1 cellular context compared by ENCODE assay signal in the genomic region with DNA sequence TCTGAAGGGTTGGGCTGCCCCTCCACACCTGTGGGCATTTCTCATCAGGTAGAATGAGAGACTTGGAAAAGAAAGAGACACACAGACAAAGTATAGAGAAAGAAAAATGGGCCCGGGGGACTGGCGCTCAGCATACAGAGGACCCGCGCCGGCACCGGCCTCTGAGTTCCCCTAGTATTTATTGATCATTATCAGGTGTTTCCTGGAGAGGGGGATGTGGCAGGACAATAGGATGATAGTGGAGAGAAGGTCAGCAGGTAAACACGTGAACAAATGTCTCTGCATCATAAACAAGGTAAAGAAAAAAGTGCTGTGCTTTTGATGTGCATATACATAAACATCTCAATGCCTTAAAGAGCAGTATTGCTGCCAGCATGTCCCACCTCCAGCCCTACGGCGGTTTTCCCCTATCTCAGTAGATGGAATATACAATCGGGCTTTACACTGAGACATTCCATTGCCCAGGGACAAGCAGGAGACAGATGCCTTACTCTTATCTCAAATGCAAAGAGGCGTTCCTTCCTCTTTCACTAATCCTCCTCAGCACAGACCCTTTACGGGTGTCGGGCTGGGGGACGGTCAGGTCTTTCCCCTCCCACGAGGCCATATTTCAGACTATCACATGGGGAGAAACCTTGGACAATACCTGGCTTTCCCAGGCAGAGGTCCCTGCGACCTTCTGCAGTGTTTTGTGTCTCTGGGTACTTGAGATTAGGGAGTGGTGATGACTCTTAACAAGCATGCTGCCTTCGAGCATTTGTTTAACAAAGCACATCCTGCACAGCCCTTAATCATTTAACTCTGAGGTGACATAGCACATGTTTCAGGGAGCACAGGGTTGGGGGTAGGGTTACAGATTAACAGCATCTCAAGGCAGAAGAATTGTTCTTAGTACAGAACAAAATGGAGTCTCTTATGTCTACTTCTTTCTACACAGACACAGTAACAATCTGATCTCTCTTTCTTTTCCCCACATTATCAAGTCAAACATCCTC.
A peak's percentile ranks its signal among the peaks of the same experiment; 100 is the strongest.
TF ChIP-seq lines count a peak whose summit lies in the region.
"Not testable (repeated sequence)": the region's sequence is repeated elsewhere in the genome, so short reads cannot be mapped to it uniquely, and the experiment has no call there.

No MANE protein-coding gene starts in this region.

TF ChIP-seq in K562, 482 proteins besides CTCF, POLR2A, EP300 and RAD21 (continues in another document):
- TF ChIP-seq ZNF175 (CRISPR knock-in tag; IDR thresholded peaks at IDR 0.05; ENCODE audit: low read depth): 0 out of 2 replicates have a peak, but pooled peaks have one; percentile 40
- TF ChIP-seq NR2C1 (IDR thresholded peaks at IDR 0.05); ATF1 (CRISPR knock-in tag; IDR thresholded peaks at IDR 0.05): not testable (repeated sequence)
- 0 out of 2 replicates have a peak, but pooled peaks have one; percentile 59 for TF ChIP-seq NR2C1 (tag; IDR thresholded peaks at IDR 0.05)
- TF ChIP-seq, protein P1, sequence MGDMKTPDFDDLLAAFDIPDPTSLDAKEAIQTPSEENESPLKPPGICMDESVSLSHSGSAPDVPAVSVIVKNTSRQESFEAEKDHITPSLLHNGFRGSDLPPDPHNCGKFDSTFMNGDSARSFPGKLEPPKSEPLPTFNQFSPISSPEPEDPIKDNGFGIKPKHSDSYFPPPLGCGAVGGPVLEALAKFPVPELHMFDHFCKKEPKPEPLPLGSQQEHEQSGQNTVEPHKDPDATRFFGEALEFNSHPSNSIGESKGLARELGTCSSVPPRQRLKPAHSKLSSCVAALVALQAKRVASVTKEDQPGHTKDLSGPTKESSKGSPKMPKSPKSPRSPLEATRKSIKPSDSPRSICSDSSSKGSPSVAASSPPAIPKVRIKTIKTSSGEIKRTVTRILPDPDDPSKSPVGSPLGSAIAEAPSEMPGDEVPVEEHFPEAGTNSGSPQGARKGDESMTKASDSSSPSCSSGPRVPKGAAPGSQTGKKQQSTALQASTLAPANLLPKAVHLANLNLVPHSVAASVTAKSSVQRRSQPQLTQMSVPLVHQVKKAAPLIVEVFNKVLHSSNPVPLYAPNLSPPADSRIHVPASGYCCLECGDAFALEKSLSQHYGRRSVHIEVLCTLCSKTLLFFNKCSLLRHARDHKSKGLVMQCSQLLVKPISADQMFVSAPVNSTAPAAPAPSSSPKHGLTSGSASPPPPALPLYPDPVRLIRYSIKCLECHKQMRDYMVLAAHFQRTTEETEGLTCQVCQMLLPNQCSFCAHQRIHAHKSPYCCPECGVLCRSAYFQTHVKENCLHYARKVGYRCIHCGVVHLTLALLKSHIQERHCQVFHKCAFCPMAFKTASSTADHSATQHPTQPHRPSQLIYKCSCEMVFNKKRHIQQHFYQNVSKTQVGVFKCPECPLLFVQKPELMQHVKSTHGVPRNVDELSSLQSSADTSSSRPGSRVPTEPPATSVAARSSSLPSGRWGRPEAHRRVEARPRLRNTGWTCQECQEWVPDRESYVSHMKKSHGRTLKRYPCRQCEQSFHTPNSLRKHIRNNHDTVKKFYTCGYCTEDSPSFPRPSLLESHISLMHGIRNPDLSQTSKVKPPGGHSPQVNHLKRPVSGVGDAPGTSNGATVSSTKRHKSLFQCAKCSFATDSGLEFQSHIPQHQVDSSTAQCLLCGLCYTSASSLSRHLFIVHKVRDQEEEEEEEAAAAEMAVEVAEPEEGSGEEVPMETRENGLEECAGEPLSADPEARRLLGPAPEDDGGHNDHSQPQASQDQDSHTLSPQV (IDR thresholded peaks at IDR 0.05): peak; percentile 97
- TF ChIP-seq, protein P2, sequence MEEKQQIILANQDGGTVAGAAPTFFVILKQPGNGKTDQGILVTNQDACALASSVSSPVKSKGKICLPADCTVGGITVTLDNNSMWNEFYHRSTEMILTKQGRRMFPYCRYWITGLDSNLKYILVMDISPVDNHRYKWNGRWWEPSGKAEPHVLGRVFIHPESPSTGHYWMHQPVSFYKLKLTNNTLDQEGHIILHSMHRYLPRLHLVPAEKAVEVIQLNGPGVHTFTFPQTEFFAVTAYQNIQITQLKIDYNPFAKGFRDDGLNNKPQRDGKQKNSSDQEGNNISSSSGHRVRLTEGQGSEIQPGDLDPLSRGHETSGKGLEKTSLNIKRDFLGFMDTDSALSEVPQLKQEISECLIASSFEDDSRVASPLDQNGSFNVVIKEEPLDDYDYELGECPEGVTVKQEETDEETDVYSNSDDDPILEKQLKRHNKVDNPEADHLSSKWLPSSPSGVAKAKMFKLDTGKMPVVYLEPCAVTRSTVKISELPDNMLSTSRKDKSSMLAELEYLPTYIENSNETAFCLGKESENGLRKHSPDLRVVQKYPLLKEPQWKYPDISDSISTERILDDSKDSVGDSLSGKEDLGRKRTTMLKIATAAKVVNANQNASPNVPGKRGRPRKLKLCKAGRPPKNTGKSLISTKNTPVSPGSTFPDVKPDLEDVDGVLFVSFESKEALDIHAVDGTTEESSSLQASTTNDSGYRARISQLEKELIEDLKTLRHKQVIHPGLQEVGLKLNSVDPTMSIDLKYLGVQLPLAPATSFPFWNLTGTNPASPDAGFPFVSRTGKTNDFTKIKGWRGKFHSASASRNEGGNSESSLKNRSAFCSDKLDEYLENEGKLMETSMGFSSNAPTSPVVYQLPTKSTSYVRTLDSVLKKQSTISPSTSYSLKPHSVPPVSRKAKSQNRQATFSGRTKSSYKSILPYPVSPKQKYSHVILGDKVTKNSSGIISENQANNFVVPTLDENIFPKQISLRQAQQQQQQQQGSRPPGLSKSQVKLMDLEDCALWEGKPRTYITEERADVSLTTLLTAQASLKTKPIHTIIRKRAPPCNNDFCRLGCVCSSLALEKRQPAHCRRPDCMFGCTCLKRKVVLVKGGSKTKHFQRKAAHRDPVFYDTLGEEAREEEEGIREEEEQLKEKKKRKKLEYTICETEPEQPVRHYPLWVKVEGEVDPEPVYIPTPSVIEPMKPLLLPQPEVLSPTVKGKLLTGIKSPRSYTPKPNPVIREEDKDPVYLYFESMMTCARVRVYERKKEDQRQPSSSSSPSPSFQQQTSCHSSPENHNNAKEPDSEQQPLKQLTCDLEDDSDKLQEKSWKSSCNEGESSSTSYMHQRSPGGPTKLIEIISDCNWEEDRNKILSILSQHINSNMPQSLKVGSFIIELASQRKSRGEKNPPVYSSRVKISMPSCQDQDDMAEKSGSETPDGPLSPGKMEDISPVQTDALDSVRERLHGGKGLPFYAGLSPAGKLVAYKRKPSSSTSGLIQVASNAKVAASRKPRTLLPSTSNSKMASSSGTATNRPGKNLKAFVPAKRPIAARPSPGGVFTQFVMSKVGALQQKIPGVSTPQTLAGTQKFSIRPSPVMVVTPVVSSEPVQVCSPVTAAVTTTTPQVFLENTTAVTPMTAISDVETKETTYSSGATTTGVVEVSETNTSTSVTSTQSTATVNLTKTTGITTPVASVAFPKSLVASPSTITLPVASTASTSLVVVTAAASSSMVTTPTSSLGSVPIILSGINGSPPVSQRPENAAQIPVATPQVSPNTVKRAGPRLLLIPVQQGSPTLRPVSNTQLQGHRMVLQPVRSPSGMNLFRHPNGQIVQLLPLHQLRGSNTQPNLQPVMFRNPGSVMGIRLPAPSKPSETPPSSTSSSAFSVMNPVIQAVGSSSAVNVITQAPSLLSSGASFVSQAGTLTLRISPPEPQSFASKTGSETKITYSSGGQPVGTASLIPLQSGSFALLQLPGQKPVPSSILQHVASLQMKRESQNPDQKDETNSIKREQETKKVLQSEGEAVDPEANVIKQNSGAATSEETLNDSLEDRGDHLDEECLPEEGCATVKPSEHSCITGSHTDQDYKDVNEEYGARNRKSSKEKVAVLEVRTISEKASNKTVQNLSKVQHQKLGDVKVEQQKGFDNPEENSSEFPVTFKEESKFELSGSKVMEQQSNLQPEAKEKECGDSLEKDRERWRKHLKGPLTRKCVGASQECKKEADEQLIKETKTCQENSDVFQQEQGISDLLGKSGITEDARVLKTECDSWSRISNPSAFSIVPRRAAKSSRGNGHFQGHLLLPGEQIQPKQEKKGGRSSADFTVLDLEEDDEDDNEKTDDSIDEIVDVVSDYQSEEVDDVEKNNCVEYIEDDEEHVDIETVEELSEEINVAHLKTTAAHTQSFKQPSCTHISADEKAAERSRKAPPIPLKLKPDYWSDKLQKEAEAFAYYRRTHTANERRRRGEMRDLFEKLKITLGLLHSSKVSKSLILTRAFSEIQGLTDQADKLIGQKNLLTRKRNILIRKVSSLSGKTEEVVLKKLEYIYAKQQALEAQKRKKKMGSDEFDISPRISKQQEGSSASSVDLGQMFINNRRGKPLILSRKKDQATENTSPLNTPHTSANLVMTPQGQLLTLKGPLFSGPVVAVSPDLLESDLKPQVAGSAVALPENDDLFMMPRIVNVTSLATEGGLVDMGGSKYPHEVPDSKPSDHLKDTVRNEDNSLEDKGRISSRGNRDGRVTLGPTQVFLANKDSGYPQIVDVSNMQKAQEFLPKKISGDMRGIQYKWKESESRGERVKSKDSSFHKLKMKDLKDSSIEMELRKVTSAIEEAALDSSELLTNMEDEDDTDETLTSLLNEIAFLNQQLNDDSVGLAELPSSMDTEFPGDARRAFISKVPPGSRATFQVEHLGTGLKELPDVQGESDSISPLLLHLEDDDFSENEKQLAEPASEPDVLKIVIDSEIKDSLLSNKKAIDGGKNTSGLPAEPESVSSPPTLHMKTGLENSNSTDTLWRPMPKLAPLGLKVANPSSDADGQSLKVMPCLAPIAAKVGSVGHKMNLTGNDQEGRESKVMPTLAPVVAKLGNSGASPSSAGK (IDR thresholded peaks at IDR 0.05): peak; percentile 75
- peak; percentile 20; the same call in 1 of the 2 replicates for TF ChIP-seq BCOR (IDR thresholded peaks at IDR 0.05)
- TF ChIP-seq TCF3 (CRISPR knock-in tag; IDR thresholded peaks at IDR 0.05): peak; percentile 78
- 0 out of 4 replicates have a peak, but pooled peaks of 1 of the 2 experiments have one; percentile 3 for TF ChIP-seq RCOR1 (IDR thresholded peaks at IDR 0.05; ENCODE audit: borderline replicate concordance in 1 of 2, low read depth in 2 of 2, low read length in 2 of 2)
- TF ChIP-seq, protein P3, sequence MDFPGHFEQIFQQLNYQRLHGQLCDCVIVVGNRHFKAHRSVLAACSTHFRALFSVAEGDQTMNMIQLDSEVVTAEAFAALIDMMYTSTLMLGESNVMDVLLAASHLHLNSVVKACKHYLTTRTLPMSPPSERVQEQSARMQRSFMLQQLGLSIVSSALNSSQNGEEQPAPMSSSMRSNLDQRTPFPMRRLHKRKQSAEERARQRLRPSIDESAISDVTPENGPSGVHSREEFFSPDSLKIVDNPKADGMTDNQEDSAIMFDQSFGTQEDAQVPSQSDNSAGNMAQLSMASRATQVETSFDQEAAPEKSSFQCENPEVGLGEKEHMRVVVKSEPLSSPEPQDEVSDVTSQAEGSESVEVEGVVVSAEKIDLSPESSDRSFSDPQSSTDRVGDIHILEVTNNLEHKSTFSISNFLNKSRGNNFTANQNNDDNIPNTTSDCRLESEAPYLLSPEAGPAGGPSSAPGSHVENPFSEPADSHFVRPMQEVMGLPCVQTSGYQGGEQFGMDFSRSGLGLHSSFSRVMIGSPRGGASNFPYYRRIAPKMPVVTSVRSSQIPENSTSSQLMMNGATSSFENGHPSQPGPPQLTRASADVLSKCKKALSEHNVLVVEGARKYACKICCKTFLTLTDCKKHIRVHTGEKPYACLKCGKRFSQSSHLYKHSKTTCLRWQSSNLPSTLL (IDR thresholded peaks at IDR 0.05): 0 out of 2 replicates have a peak, but pooled peaks have one; percentile 18
- TF ChIP-seq PTRF (tag; IDR thresholded peaks at IDR 0.05): peak; percentile 76
- TF ChIP-seq, protein P4, sequence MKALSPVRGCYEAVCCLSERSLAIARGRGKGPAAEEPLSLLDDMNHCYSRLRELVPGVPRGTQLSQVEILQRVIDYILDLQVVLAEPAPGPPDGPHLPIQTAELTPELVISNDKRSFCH (CRISPR knock-in tag; IDR thresholded peaks at IDR 0.05): not testable (repeated sequence)
- TF ChIP-seq, protein P4 (tag; IDR thresholded peaks at IDR 0.05): peak; percentile 87
- TF ChIP-seq KDM1A (IDR thresholded peaks at IDR 0.05): peak; percentile 65 to 79
- peak; percentile 37; the same call in 1 of the 2 replicates for TF ChIP-seq ATF1 (tag; IDR thresholded peaks at IDR 0.05)
- 0 out of 4 replicates have a peak, but pooled peaks of 1 of the 2 experiments have one; percentile 8 for TF ChIP-seq TRIM24 (IDR thresholded peaks at IDR 0.05)
- TF ChIP-seq SMARCA4 (IDR thresholded peaks at IDR 0.05): peak; percentile 67
- TF ChIP-seq TCFL5 (CRISPR knock-in tag; conservative IDR thresholded peaks at IDR 0.05): 0 out of 2 replicates have a peak, but pooled peaks have one; percentile 57
- TF ChIP-seq ARNT (IDR thresholded peaks at IDR 0.05): 0 out of 4 replicates have a peak, but pooled peaks of 1 of the 2 experiments have one; percentile 46
- TF ChIP-seq FOSL1 (tag; conservative IDR thresholded peaks at IDR 0.05): 0 out of 2 replicates have a peak, but pooled peaks have one; percentile 24
- peak; percentile 55; the same call in 1 of the 2 replicates for TF ChIP-seq NFIC (IDR thresholded peaks at IDR 0.05)
- peak; percentile 68 for TF ChIP-seq ZEB2 (IDR thresholded peaks at IDR 0.05)
- TF ChIP-seq ZNF311 (CRISPR knock-in tag; IDR thresholded peaks at IDR 0.05): peak; percentile 88
- peak; percentile 87 for TF ChIP-seq CBFA2T3 (IDR thresholded peaks at IDR 0.05)
- TF ChIP-seq NFE2 (IDR thresholded peaks at IDR 0.05; ENCODE audit: low read depth): 0 out of 2 replicates have a peak, but pooled peaks have one; percentile 31
- peak; percentile 77 for TF ChIP-seq L3MBTL2 (IDR thresholded peaks at IDR 0.05)
- TF ChIP-seq, protein P5, sequence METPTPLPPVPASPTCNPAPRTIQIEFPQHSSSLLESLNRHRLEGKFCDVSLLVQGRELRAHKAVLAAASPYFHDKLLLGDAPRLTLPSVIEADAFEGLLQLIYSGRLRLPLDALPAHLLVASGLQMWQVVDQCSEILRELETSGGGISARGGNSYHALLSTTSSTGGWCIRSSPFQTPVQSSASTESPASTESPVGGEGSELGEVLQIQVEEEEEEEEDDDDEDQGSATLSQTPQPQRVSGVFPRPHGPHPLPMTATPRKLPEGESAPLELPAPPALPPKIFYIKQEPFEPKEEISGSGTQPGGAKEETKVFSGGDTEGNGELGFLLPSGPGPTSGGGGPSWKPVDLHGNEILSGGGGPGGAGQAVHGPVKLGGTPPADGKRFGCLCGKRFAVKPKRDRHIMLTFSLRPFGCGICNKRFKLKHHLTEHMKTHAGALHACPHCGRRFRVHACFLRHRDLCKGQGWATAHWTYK (CRISPR knock-in tag; IDR thresholded peaks at IDR 0.05): peak; percentile 71; the same call in 1 of the 2 replicates
- TF ChIP-seq, protein P6, sequence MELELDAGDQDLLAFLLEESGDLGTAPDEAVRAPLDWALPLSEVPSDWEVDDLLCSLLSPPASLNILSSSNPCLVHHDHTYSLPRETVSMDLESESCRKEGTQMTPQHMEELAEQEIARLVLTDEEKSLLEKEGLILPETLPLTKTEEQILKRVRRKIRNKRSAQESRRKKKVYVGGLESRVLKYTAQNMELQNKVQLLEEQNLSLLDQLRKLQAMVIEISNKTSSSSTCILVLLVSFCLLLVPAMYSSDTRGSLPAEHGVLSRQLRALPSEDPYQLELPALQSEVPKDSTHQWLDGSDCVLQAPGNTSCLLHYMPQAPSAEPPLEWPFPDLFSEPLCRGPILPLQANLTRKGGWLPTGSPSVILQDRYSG (tag; conservative IDR thresholded peaks at IDR 0.05; ENCODE audit: low read depth): peak; percentile 89; the same call in 1 of the 2 replicates
- TF ChIP-seq PTTG1 (tag; IDR thresholded peaks at IDR 0.05; ENCODE audit: low read depth): 0 out of 2 replicates have a peak, but pooled peaks have one; percentile 31
- peak; percentile 60; the same call in 1 of the 2 replicates for TF ChIP-seq GATA2 (CRISPR knock-in tag; IDR thresholded peaks at IDR 0.05)
